In genomic region chr18:61419763-61420162, GRCh38 we compare ENCODE assay signal across 26 cellular contexts.
"Had no signal": no experiment of that assay in that cellular context is flagged by ENCODE, and none has a peak within 500 bp of the region (broad histone marks: within the 10 kb centered on the region; RNA-seq: fewer than 3 reads in every experiment).

No MANE protein-coding gene starts in this region.

- DNase-seq: colonic mucosa; cortex of kidney; effector CD4-positive, alpha-beta T cell; effector memory CD4-positive, alpha-beta T cell; erythroblast; esophagus squamous epithelium; foreskin fibroblast; foreskin melanocyte; gastrocnemius medialis; glutamatergic neuron; head of caudate nucleus; heart right ventricle; hippocampal formation; left cardiac atrium; left ventricle myocardium inferior; lower lobe of right lung; mesenchymal stem cell; mucosa of descending colon; naive B cell had no signal

- H3K36me3 ChIP-seq: colonic mucosa, esophagus squamous epithelium, gastrocnemius medialis, heart right ventricle, left ventricle myocardium inferior, lower lobe of right lung had no signal

- H3K4me3 Mint-ChIP-seq: dendritic cell treated with granulocyte-macrophage colony-stimulating factor and Interleukin-4, amounts not matched to agents 40 ng/mL and 50 ng/mL, for 4 days; mesothelial cell of epicardium; naive B cell had no signal

- H3K4me3 ChIP-seq: colonic mucosa, esophagus squamous epithelium, gastrocnemius medialis, heart right ventricle, left ventricle myocardium inferior, lower lobe of right lung, mucosa of descending colon had no signal

- H3K27me3 Mint-ChIP-seq: dendritic cell treated with granulocyte-macrophage colony-stimulating factor and Interleukin-4, amounts not matched to agents 40 ng/mL and 50 ng/mL, for 4 days had no signal

- H3K27ac Mint-ChIP-seq: dendritic cell treated with granulocyte-macrophage colony-stimulating factor and Interleukin-4, amounts not matched to agents 40 ng/mL and 50 ng/mL, for 4 days; mesothelial cell of epicardium; naive B cell had no signal

- H3K9me3 ChIP-seq: colonic mucosa, esophagus squamous epithelium, gastrocnemius medialis, heart right ventricle, left ventricle myocardium inferior, lower lobe of right lung, mucosa of descending colon had no signal

- H3K4me1 ChIP-seq: colonic mucosa, esophagus squamous epithelium, gastrocnemius medialis, heart right ventricle, left ventricle myocardium inferior, lower lobe of right lung had no signal

- H3K4me1 Mint-ChIP-seq: mesothelial cell of epicardium, naive B cell had no signal

- H3K36me3 Mint-ChIP-seq: mesothelial cell of epicardium, naive B cell had no signal

- FAIRE-seq: endometrium, islet of Langerhans, keratinocyte had no signal

- H3K27me3 ChIP-seq: colonic mucosa, esophagus squamous epithelium, gastrocnemius medialis, heart right ventricle had no signal

- H3K9me3 Mint-ChIP-seq: dendritic cell treated with granulocyte-macrophage colony-stimulating factor and Interleukin-4, amounts not matched to agents 40 ng/mL and 50 ng/mL, for 4 days had no signal

- H3K27ac ChIP-seq: colonic mucosa, epithelial cell of prostate, esophagus squamous epithelium, gastrocnemius medialis, heart right ventricle, left ventricle myocardium inferior, lower lobe of right lung had no signal

- ATAC-seq: esophagus mucosa, gastrocnemius medialis, heart right ventricle, left cardiac atrium, lower lobe of right lung, mucosa of descending colon had no signal
